Comparison of ENCODE assay signal across 16 cellular contexts in the genomic region with DNA sequence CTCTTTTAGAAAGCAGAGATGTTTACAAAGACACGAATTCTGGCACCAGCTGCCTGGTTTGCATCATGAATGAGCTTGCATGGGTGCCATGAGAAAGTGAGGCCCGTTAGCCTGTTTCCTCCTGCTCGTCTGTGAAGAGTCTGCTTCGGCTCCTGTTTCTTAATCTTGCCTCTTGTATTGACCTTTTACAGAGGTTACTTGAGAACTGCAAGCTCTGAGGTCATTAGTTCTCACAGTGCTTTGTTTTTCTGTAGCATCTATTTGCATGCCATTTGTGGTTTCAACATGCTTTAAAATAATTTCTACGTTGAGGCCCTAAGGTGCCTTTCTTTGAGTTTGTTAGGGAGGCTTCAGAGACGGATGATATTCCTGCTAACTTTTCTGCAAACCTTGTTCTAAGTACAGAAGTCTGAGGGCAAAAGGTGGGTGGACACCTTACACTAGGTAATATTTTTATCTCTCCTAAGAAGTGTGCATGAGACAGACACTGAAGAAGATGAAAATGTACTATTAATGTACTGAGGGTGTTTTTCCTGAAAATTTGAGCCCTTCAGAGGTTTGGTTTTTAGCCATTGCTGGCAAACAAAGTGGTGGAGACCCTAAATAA. TPM values are rescaled to one million over a fixed set of nuclear protein-coding genes. Genes with fewer than 3 reads are reported as not detected.
A peak's percentile ranks its signal among the peaks of the same experiment; 100 is the strongest.
DNase-seq lines count a peak whose midpoint lies in the region; ATAC-seq and TF ChIP-seq lines count a peak whose summit lies in the region.
"Had no signal": no experiment of that assay in that cellular context is flagged by ENCODE, and none has a peak within 500 bp of the region (broad histone marks: within the 10 kb centered on the region; RNA-seq: fewer than 3 reads in every experiment).

No MANE protein-coding gene starts in this region.

- no peaks in the 10 kb centered on the region for H3K9me3 Mint-ChIP-seq in neural progenitor cell
- H3K9me3 Mint-ChIP-seq: activated naive CD4-positive, alpha-beta T cell treated with anti-CD3 and anti-CD28 coated beads, Interleukin-2, amount 50 U/mL, for 72 hours had no signal

- H3K4me3 ChIP-seq in neural progenitor cell (no peak overlapping the region), spleen (no peak overlapping the region)
- H3K4me3 ChIP-seq: esophagus squamous epithelium, pancreas, transverse colon had no signal

- H3K27me3 ChIP-seq in neural progenitor cell (no peaks in the 10 kb centered on the region), spleen (replicated peaks in 1 of 7) (no peaks in the 10 kb centered on the region)
- H3K27me3 ChIP-seq: esophagus squamous epithelium, pancreas, transverse colon had no signal

- no peak overlapping the region for H3K4me3 Mint-ChIP-seq in neural progenitor cell

- H2AFZ ChIP-seq in neural progenitor cell (replicated peaks), result no peak overlapping the region

- no peak for TF ChIP-seq POLR2A in spleen (IDR thresholded peaks at IDR 0.05)

- H3K4me2 ChIP-seq in neural progenitor cell, result no peak overlapping the region

- ATAC-seq in GM18868 (IDR thresholded peaks at IDR 0.05; ENCODE audit: unreplicated experiment) (peak; percentile 43), HG03521 (IDR thresholded peaks at IDR 0.05; ENCODE audit: unreplicated experiment) (peak; percentile 51)
- ATAC-seq: activated naive CD4-positive, alpha-beta T cell treated with anti-CD3 and anti-CD28 coated beads, Interleukin-2, amount 50 U/mL, for 72 hours had no signal

- no peak overlapping the region for H3K9ac ChIP-seq in neural progenitor cell

- H3K27ac Mint-ChIP-seq in neural progenitor cell, result no peak overlapping the region
- H3K27ac Mint-ChIP-seq: activated naive CD4-positive, alpha-beta T cell treated with anti-CD3 and anti-CD28 coated beads, Interleukin-2, amount 50 U/mL, for 72 hours had no signal

- H3K27me3 Mint-ChIP-seq in neural progenitor cell (ENCODE audit: insufficient read depth, low read depth), result peaks cover 6% of the 10 kb centered on the region

- TF ChIP-seq CTCF in GM20000 (IDR thresholded peaks at IDR 0.05; ENCODE audit: extremely low read depth, missing control alignments), result no peak
- no peak for TF ChIP-seq CTCF in neural progenitor cell (IDR thresholded peaks at IDR 0.05)
- no peak for TF ChIP-seq CTCF in spleen (IDR thresholded peaks at IDR 0.05 in 8 of 11, conservative IDR thresholded peaks at IDR 0.05 in 3 of 11)

- no peaks in the 10 kb centered on the region for H3K9me3 ChIP-seq in neural progenitor cell (ENCODE audit: low read depth)
- no peaks in the 10 kb centered on the region for H3K9me3 ChIP-seq in spleen
- H3K9me3 ChIP-seq: esophagus squamous epithelium, pancreas, transverse colon had no signal

- H3K36me3 ChIP-seq in neural progenitor cell, result no peaks in the 10 kb centered on the region
- H3K36me3 ChIP-seq in spleen, result no peaks in the 10 kb centered on the region
- H3K36me3 ChIP-seq: esophagus squamous epithelium, pancreas, transverse colon had no signal

- H3F3A ChIP-seq in neural progenitor cell (ENCODE audit: low read depth), result no peaks in the 10 kb centered on the region

- no peaks in the 10 kb centered on the region for H3K36me3 Mint-ChIP-seq in neural progenitor cell
- H3K36me3 Mint-ChIP-seq: activated naive CD4-positive, alpha-beta T cell treated with anti-CD3 and anti-CD28 coated beads, Interleukin-2, amount 50 U/mL, for 72 hours had no signal

- no peaks in the 10 kb centered on the region for H3K79me2 ChIP-seq in neural progenitor cell (ENCODE audit: low read depth)

- WGBS in spleen, 5 donors, result 58 to 75% (median 62%) methylated on average over 6 of the region's 6 CpGs

- peak; percentile 53 for DNase-seq in GM20000 (ENCODE audit: low spot score)
- DNase-seq in neural progenitor cell (ENCODE audit: low spot score), result peak; percentile 27
- no peak for DNase-seq in HuH-7.5 (ENCODE audit: low spot score)
- DNase-seq in stimulated activated naive CD4-positive, alpha-beta T cell treated with Interleukin-2 at 50 U/mL for 16 hours (lab: John Stamatoyannopoulos, UW), result no peak
- DNase-seq in spleen, result no peak
- no peak for DNase-seq in cardiac septum (ENCODE audit: low spot score)
- DNase-seq: esophagus squamous epithelium, HCEC 1CT, NCI-H1694 treated with DMSO at 0.1 percent for 48 hours, pancreas, transverse colon had no signal

- H3K27ac ChIP-seq in neural progenitor cell (no peak overlapping the region), spleen (no peak overlapping the region)
- H3K27ac ChIP-seq: esophagus squamous epithelium, pancreas, transverse colon had no signal

- intact Hi-C loops in spleen (cut with DNase I; ENCODE audit: low total_unique reads), result no loop called here
- intact Hi-C loops in cardiac septum (cut with DNase I), result no loop called here

- no peaks in the 10 kb centered on the region for H4K20me1 ChIP-seq in neural progenitor cell (ENCODE audit: low read depth)

- H3K4me1 Mint-ChIP-seq in neural progenitor cell, result peaks cover 30% of the 10 kb centered on the region

- peaks cover 23% of the 10 kb centered on the region for H3K4me1 ChIP-seq in neural progenitor cell
- H3K4me1 ChIP-seq in spleen, result no peaks in the 10 kb centered on the region
- H3K4me1 ChIP-seq: esophagus squamous epithelium, pancreas, transverse colon had no signal

RNA-seq across cellular contexts. Expression of a gene that starts 53.4 kb away (rescaled TPM):
- total RNA-seq in neural progenitor cell (ENCODE audit: low replicate concordance) (not detected in 2 replicates), spleen (not detected), cardiac septum (not detected)
- polyA plus RNA-seq in spleen, result not detected
- total RNA-seq: activated naive CD4-positive, alpha-beta T cell treated with anti-CD3 and anti-CD28 coated beads, Interleukin-2, amount 50 U/mL, for 72 hours; cerebellum; esophagus squamous epithelium; pancreas; SK-MEL-5; transverse colon had no signal

Comparison
In these comparisons a context has a peak if more than half of its experiments do, and no peak if none do; other contexts are left out.
1. DNase-seq: peak in GM20000 (single experiment) and neural progenitor cell (single experiment); none in HuH-7.5 (single experiment), stimulated activated naive CD4-positive, alpha-beta T cell treated with Interleukin-2 at 50 U/mL for 16 hours (single experiment), spleen (single experiment) and cardiac septum (single experiment).